8 cellular contexts compared by ENCODE assay signal in the genomic region with DNA sequence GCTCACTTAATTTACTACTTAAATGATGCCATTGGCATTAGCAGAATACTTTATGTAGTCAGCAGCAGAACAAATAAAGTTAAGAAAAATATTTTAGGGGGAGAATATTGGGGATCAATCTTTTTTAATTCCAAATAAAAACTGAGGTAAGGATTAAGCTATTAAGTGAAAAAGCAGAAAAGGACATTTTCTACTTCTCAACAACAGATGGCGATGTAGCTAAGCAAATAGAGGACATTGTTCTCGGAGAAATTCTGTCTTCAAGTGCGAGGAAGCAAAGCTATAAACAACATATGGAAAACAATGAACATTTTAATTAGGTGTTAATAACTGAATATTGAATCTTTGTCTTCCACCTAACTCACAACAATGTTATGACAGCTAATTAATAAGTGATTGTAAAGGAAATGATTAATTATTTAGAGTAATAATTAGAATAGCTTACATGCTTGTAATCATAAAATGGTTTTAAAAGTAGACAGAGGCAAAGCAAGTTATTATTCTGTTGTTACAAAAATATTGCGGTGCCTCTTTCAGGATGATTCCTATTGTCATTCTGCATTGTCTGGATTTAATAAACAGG. TPM values are rescaled to one million over a fixed set of nuclear protein-coding genes. Genes with fewer than 3 reads are reported as not detected.
DNase-seq lines count a peak whose midpoint lies in the region; ATAC-seq and TF ChIP-seq lines count a peak whose summit lies in the region.

No MANE protein-coding gene starts in this region.

- H3K27ac ChIP-seq in substantia nigra (ENCODE audit: low read depth, low read length, poor library complexity, severe bottlenecking) = no peak overlapping the region

- DNase-seq in Daoy (ENCODE audit: low read depth) (peak; percentile 31), HuH-7 (ENCODE audit: low spot score) (peak; percentile 9), RPMI7951 (ENCODE audit: low read depth) (peak; percentile 40), fibroblast of mammary gland (ENCODE audit: low read depth) (peak; percentile 67), renal cortical epithelial cell (ENCODE audit: low read depth) (peak; percentile 64), substantia nigra (lab: John Stamatoyannopoulos, UW) (no peak)
- no peak for DNase-seq in stimulated activated naive CD4-positive, alpha-beta T cell treated with Interleukin-2 at 50 U/mL for 16 hours (lab: John Stamatoyannopoulos, UW)

- no peak for ATAC-seq in HG02938 (IDR thresholded peaks at IDR 0.05; ENCODE audit: unreplicated experiment)

- H3K4me3 ChIP-seq in fibroblast of mammary gland (ENCODE audit: control insufficient read depth, low read depth, low read length) = no peak overlapping the region

- peak; percentile 69 for TF ChIP-seq CTCF in fibroblast of mammary gland (conservative IDR thresholded peaks at IDR 0.05; ENCODE audit: control insufficient read depth, insufficient read depth, low read depth, low read length)

RNA-seq across cellular contexts. Expression of gene CCDC93, which starts 32.8 kb away (rescaled TPM):
- total RNA-seq in Daoy (2014; rRNA removed; shearing (Covaris generic)) = 19.3 and 19.9 TPM in 2 replicates
- 10.5 and 15.3 TPM in 2 replicates for total RNA-seq in RPMI7951 (2014; rRNA removed; shearing (Covaris generic))
- total RNA-seq in renal cortical epithelial cell = 25.2 and 40.5 TPM in 2 replicates

RNA-seq across cellular contexts. Expression of gene INSIG2, which starts 41.6 kb away (rescaled TPM):
- total RNA-seq in Daoy (2014; rRNA removed; shearing (Covaris generic)) = 7.8 and 20.5 TPM in 2 replicates
- total RNA-seq in RPMI7951 (2014; rRNA removed; shearing (Covaris generic)) = 10.8 and 13.0 TPM in 2 replicates
- total RNA-seq in renal cortical epithelial cell = 20.0 and 35.3 TPM in 2 replicates

Comparison
In these comparisons a context has a peak if more than half of its experiments do, and no peak if none do; other contexts are left out.
1. DNase-seq: peak in Daoy (single experiment), HuH-7 (single experiment), RPMI7951 (single experiment), fibroblast of mammary gland (single experiment) and renal cortical epithelial cell (single experiment); none in substantia nigra (0 of 49) and stimulated activated naive CD4-positive, alpha-beta T cell treated with Interleukin-2 at 50 U/mL for 16 hours (single experiment).